ENCODE assay signal across 1 cellular context in the genomic region with DNA sequence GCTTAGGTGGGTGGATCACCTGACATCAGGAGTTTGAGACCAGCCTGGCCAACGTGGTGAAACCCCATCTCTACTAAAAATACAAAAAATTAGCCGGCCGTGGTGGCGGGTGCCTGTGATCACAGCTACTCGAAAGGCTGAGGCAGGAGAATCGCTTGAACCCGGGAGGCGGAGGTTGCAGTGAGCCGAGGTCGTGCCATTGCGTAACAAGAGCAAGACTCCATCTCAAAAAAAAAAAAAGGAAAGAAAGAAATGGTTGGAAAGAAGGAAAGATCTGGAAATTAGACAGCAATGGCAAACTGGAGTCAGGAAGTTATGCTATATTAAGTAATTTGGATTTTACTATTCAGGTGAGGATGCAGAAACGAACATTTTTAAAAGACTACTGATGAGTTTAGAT. TPM values are rescaled to one million over a fixed set of nuclear protein-coding genes. Genes with fewer than 3 reads are reported as not detected.
"Had no signal": no experiment of that assay in that cellular context is flagged by ENCODE, and none has a peak within 500 bp of the region (broad histone marks: within the 10 kb centered on the region; RNA-seq: fewer than 3 reads in every experiment).

No MANE protein-coding gene starts in this region.

RNA-seq across cellular contexts. Expression of a gene that starts 31.1 kb away (rescaled TPM):
- total RNA-seq: epithelial cell of proximal tubule had no signal
